15 cellular contexts compared by ENCODE assay signal in the genomic region with DNA sequence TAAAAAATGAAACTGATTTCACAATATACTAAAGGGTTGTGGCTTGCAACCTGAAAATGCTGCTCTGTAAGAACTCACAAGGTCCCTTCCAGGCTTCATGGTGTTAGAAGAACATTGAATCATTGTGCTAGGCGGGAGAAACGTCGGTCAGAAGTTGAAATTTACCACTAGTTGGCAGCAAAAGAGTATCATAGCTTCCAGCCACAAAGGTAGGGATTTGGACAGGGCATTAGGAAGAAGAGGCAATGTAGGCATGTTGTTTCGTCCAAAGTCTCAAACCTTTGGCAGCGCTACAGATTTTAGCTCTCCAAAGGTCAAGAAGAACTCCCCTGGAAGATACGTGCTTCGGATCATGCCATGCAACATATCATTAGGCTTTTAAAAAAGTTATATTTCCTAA.
A peak's percentile ranks its signal among the peaks of the same experiment; 100 is the strongest.
DNase-seq lines count a peak whose midpoint lies in the region; ATAC-seq and TF ChIP-seq lines count a peak whose summit lies in the region.
"Had no signal": no experiment of that assay in that cellular context is flagged by ENCODE, and none has a peak within 500 bp of the region (broad histone marks: within the 10 kb centered on the region; RNA-seq: fewer than 3 reads in every experiment).

No MANE protein-coding gene starts in this region.

- H3K36me3 Mint-ChIP-seq in neural progenitor cell = no peaks in the 10 kb centered on the region
- H3K36me3 Mint-ChIP-seq: CD4-positive, alpha-beta memory T cell had no signal

- peaks cover 6% of the 10 kb centered on the region for H3K27me3 Mint-ChIP-seq in neural progenitor cell (ENCODE audit: insufficient read depth, low read depth)
- H3K27me3 Mint-ChIP-seq: activated T-helper 17 cell treated with anti-CD3 and anti-CD28 coated beads, Interleukin-2, amount 50 U/mL, for 72 hours; CD4-positive, alpha-beta memory T cell had no signal

- H3K9me3 Mint-ChIP-seq in neural progenitor cell = no peaks in the 10 kb centered on the region
- H3K9me3 Mint-ChIP-seq: CD4-positive, alpha-beta memory T cell had no signal

- no peak overlapping the region for H2AFZ ChIP-seq in neural progenitor cell (replicated peaks)

- no peak overlapping the region for H3K27ac Mint-ChIP-seq in neural progenitor cell
- H3K27ac Mint-ChIP-seq: activated T-helper 17 cell treated with anti-CD3 and anti-CD28 coated beads, Interleukin-2, amount 50 U/mL, for 72 hours; CD4-positive, alpha-beta memory T cell had no signal

- H3K27me3 ChIP-seq in brain microvascular endothelial cell (replicated peaks) (no peaks in the 10 kb centered on the region), neural progenitor cell (no peaks in the 10 kb centered on the region), HAP-1 (ENCODE audit: low read depth) (no peaks in the 10 kb centered on the region)

- H3K4me1 Mint-ChIP-seq in neural progenitor cell = peaks cover 6% of the 10 kb centered on the region
- H3K4me1 Mint-ChIP-seq: activated T-helper 17 cell treated with anti-CD3 and anti-CD28 coated beads, Interleukin-2, amount 50 U/mL, for 72 hours; CD4-positive, alpha-beta memory T cell had no signal

- H3K4me3 ChIP-seq in brain microvascular endothelial cell (ENCODE audit: low read depth, low read length) = no peak overlapping the region
- no peak overlapping the region for H3K4me3 ChIP-seq in neural progenitor cell
- no peak overlapping the region for H3K4me3 ChIP-seq in HAP-1
- H3K4me3 ChIP-seq: psoas muscle had no signal

- H3K9me3 ChIP-seq in neural progenitor cell (ENCODE audit: low read depth) (no peaks in the 10 kb centered on the region), HAP-1 (no peaks in the 10 kb centered on the region)
- H3K9me3 ChIP-seq: psoas muscle had no signal

- intact Hi-C loops in left ventricle myocardium superior (cut with micrococcal nuclease) = no loop called here

- H3K79me2 ChIP-seq in neural progenitor cell (ENCODE audit: low read depth) = no peaks in the 10 kb centered on the region

- no peaks in the 10 kb centered on the region for H3F3A ChIP-seq in neural progenitor cell (ENCODE audit: low read depth)

- no peaks in the 10 kb centered on the region for H4K20me1 ChIP-seq in neural progenitor cell (ENCODE audit: low read depth)

- no peak overlapping the region for H3K4me2 ChIP-seq in neural progenitor cell

- no peak overlapping the region for H3K9ac ChIP-seq in neural progenitor cell

- DNase-seq in DMS53 (lab: John Stamatoyannopoulos, UW) = peak; percentile 30
- no peak for DNase-seq in DMS53 treated with DMSO at 0.1 percent for 48 hours (lab: John Stamatoyannopoulos, UW; ENCODE audit: unreplicated experiment)
- DNase-seq in LoVo (ENCODE audit: low spot score) = peak; percentile 9
- no peak for DNase-seq in brain microvascular endothelial cell
- peak; percentile 33 for DNase-seq in neural progenitor cell (ENCODE audit: low spot score)
- no peak for DNase-seq in left ventricle myocardium superior
- DNase-seq in HAP-1 (ENCODE audit: low spot score in 2 of 2) = no peak
- DNase-seq: activated CD8-positive, alpha-beta memory T cell treated with anti-CD3 and anti-CD28 coated beads for 24 hours; amygdala; CD4-positive, alpha-beta memory T cell; Karpas-422; psoas muscle had no signal

- in situ Hi-C loops in brain microvascular endothelial cell (cut with HindIII; ENCODE audit: low pct_ligation_motif_present, low sequenced_read_pairs) = no loop called here
- in situ Hi-C loops in HAP-1 (cut with MboI; ENCODE audit: low sequenced_read_pairs) = no loop called here

- ATAC-seq in left ventricle myocardium superior (no peak), GM21619 (IDR thresholded peaks at IDR 0.05; ENCODE audit: unreplicated experiment) (no peak)
- ATAC-seq: activated T-helper 17 cell treated with anti-CD3 and anti-CD28 coated beads, Interleukin-2, amount 50 U/mL, for 72 hours; HCT116; psoas muscle had no signal

- H3K4me3 Mint-ChIP-seq in neural progenitor cell = no peak overlapping the region
- H3K4me3 Mint-ChIP-seq: activated T-helper 17 cell treated with anti-CD3 and anti-CD28 coated beads, Interleukin-2, amount 50 U/mL, for 72 hours; CD4-positive, alpha-beta memory T cell had no signal

- H3K27ac ChIP-seq in brain microvascular endothelial cell = no peak overlapping the region
- no peak overlapping the region for H3K27ac ChIP-seq in neural progenitor cell
- H3K27ac ChIP-seq: psoas muscle had no signal

- TF ChIP-seq CTCF in brain microvascular endothelial cell (IDR thresholded peaks at IDR 0.05; ENCODE audit: low read depth, low read length, missing control alignments) = peak; percentile 18
- TF ChIP-seq CTCF in neural progenitor cell (IDR thresholded peaks at IDR 0.05) = peak; percentile 44

- peaks cover 6% of the 10 kb centered on the region for H3K4me1 ChIP-seq in neural progenitor cell
- no peaks in the 10 kb centered on the region; the same call in 1 of the 2 replicates for H3K4me1 ChIP-seq in HAP-1
- H3K4me1 ChIP-seq: psoas muscle had no signal

- H3K36me3 ChIP-seq in brain microvascular endothelial cell (replicated peaks) (no peaks in the 10 kb centered on the region), neural progenitor cell (no peaks in the 10 kb centered on the region), HAP-1 (replicated peaks) (no peaks in the 10 kb centered on the region)

Comparison
In these comparisons a context has a peak if more than half of its experiments do, and no peak if none do; other contexts are left out.
1. DNase-seq: peak in DMS53 (single experiment), LoVo (single experiment) and neural progenitor cell (single experiment); none in DMS53 treated with DMSO at 0.1 percent for 48 hours (single experiment), brain microvascular endothelial cell (single experiment), left ventricle myocardium superior (single experiment) and HAP-1 (0 of 2).